ENCODE assay signal across 2 cellular contexts in the genomic region with DNA sequence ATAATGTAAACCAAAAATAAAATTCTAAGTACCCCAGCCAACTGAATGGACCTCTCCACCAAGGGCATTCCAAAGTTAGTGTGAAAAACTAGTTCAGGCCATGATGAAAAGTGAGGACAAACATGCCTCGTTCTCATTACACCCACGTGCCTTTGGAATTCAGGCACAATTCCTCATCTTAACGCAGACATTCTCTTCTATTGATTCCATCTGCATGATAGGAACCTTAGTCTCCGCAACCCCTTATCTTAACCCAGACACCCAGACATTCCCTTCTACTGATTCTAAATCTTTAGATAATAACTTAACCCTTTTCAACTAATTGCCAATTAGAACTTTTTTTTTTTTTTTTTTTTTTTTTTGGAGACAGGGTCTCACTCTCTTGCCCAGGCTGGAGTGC.
TF ChIP-seq lines count a peak whose summit lies in the region.

No MANE protein-coding gene starts in this region.

TF ChIP-seq in HEK293T, 16 proteins besides CTCF, POLR2A, EP300 and RAD21:
- TF ChIP-seq ZNF384 (IDR thresholded peaks at IDR 0.05): 0 out of 2 replicates have a peak, but pooled peaks have one; percentile 28
- no peak for TF ChIP-seq SUZ12 (IDR thresholded peaks at IDR 0.05)

TF ChIP-seq in K562, 482 proteins besides CTCF, POLR2A, EP300 and RAD21 (continues in another document):
- TF ChIP-seq ZNF780A (CRISPR knock-in tag; IDR thresholded peaks at IDR 0.05) (no peak), KAT7 (CRISPR knock-in tag; IDR thresholded peaks at IDR 0.05; ENCODE audit: borderline replicate concordance) (no peak), GATA2 (CRISPR knock-in tag; IDR thresholded peaks at IDR 0.05) (no peak), KLF16 (IDR thresholded peaks at IDR 0.05) (no peak), NFXL1 (CRISPR knock-in tag; IDR thresholded peaks at IDR 0.05) (no peak), MTA3 (IDR thresholded peaks at IDR 0.05; ENCODE audit: borderline replicate concordance) (no peak), TCF3 (CRISPR knock-in tag; IDR thresholded peaks at IDR 0.05) (0 out of 2 replicates have a peak, but pooled peaks have one; percentile 9), CAMTA2 (CRISPR knock-in tag; conservative IDR thresholded peaks at IDR 0.05) (no peak), SPI1 (IDR thresholded peaks at IDR 0.05; ENCODE audit: borderline replicate concordance, low read depth, low read length) (no peak), CBFA2T3 (IDR thresholded peaks at IDR 0.05) (peak; percentile 52), MTA2 (IDR thresholded peaks at IDR 0.05; ENCODE audit: low read depth) (no peak), U2AF2 (optimal IDR thresholded peaks at IDR 0.05; ENCODE audit: low read depth, low read length) (no peak), TRIM24 (IDR thresholded peaks at IDR 0.05) (no peak), PML (IDR thresholded peaks at IDR 0.05; ENCODE audit: low read length) (no peak), ZNF134 (CRISPR knock-in tag; conservative IDR thresholded peaks at IDR 0.05) (no peak), ZFP36 (IDR thresholded peaks at IDR 0.05; ENCODE audit: low read depth, low read length, partially characterized antibody) (no peak)
- TF ChIP-seq, protein P1, sequence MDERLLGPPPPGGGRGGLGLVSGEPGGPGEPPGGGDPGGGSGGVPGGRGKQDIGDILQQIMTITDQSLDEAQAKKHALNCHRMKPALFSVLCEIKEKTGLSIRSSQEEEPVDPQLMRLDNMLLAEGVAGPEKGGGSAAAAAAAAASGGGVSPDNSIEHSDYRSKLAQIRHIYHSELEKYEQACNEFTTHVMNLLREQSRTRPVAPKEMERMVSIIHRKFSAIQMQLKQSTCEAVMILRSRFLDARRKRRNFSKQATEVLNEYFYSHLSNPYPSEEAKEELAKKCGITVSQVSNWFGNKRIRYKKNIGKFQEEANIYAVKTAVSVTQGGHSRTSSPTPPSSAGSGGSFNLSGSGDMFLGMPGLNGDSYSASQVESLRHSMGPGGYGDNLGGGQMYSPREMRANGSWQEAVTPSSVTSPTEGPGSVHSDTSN (CRISPR knock-in tag; IDR thresholded peaks at IDR 0.05; ENCODE audit: low read depth): no peak
- TF ChIP-seq, protein P1 (tag; conservative IDR thresholded peaks at IDR 0.05; ENCODE audit: low read depth): no peak
- TF ChIP-seq, protein P2, sequence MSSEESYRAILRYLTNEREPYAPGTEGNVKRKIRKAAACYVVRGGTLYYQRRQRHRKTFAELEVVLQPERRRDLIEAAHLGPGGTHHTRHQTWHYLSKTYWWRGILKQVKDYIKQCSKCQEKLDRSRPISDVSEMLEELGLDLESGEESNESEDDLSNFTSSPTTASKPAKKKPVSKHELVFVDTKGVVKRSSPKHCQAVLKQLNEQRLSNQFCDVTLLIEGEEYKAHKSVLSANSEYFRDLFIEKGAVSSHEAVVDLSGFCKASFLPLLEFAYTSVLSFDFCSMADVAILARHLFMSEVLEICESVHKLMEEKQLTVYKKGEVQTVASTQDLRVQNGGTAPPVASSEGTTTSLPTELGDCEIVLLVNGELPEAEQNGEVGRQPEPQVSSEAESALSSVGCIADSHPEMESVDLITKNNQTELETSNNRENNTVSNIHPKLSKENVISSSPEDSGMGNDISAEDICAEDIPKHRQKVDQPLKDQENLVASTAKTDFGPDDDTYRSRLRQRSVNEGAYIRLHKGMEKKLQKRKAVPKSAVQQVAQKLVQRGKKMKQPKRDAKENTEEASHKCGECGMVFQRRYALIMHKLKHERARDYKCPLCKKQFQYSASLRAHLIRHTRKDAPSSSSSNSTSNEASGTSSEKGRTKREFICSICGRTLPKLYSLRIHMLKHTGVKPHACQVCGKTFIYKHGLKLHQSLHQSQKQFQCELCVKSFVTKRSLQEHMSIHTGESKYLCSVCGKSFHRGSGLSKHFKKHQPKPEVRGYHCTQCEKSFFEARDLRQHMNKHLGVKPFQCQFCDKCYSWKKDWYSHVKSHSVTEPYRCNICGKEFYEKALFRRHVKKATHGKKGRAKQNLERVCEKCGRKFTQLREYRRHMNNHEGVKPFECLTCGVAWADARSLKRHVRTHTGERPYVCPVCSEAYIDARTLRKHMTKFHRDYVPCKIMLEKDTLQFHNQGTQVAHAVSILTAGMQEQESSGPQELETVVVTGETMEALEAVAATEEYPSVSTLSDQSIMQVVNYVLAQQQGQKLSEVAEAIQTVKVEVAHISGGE (CRISPR knock-in tag; IDR thresholded peaks at IDR 0.05): no peak
- TF ChIP-seq, protein P3, sequence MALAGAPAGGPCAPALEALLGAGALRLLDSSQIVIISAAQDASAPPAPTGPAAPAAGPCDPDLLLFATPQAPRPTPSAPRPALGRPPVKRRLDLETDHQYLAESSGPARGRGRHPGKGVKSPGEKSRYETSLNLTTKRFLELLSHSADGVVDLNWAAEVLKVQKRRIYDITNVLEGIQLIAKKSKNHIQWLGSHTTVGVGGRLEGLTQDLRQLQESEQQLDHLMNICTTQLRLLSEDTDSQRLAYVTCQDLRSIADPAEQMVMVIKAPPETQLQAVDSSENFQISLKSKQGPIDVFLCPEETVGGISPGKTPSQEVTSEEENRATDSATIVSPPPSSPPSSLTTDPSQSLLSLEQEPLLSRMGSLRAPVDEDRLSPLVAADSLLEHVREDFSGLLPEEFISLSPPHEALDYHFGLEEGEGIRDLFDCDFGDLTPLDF (CRISPR knock-in tag; IDR thresholded peaks at IDR 0.05): no peak
- TF ChIP-seq, protein P4, sequence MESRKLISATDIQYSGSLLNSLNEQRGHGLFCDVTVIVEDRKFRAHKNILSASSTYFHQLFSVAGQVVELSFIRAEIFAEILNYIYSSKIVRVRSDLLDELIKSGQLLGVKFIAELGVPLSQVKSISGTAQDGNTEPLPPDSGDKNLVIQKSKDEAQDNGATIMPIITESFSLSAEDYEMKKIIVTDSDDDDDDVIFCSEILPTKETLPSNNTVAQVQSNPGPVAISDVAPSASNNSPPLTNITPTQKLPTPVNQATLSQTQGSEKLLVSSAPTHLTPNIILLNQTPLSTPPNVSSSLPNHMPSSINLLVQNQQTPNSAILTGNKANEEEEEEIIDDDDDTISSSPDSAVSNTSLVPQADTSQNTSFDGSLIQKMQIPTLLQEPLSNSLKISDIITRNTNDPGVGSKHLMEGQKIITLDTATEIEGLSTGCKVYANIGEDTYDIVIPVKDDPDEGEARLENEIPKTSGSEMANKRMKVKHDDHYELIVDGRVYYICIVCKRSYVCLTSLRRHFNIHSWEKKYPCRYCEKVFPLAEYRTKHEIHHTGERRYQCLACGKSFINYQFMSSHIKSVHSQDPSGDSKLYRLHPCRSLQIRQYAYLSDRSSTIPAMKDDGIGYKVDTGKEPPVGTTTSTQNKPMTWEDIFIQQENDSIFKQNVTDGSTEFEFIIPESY (CRISPR knock-in tag; IDR thresholded peaks at IDR 0.05): no peak
- TF ChIP-seq, protein P5, sequence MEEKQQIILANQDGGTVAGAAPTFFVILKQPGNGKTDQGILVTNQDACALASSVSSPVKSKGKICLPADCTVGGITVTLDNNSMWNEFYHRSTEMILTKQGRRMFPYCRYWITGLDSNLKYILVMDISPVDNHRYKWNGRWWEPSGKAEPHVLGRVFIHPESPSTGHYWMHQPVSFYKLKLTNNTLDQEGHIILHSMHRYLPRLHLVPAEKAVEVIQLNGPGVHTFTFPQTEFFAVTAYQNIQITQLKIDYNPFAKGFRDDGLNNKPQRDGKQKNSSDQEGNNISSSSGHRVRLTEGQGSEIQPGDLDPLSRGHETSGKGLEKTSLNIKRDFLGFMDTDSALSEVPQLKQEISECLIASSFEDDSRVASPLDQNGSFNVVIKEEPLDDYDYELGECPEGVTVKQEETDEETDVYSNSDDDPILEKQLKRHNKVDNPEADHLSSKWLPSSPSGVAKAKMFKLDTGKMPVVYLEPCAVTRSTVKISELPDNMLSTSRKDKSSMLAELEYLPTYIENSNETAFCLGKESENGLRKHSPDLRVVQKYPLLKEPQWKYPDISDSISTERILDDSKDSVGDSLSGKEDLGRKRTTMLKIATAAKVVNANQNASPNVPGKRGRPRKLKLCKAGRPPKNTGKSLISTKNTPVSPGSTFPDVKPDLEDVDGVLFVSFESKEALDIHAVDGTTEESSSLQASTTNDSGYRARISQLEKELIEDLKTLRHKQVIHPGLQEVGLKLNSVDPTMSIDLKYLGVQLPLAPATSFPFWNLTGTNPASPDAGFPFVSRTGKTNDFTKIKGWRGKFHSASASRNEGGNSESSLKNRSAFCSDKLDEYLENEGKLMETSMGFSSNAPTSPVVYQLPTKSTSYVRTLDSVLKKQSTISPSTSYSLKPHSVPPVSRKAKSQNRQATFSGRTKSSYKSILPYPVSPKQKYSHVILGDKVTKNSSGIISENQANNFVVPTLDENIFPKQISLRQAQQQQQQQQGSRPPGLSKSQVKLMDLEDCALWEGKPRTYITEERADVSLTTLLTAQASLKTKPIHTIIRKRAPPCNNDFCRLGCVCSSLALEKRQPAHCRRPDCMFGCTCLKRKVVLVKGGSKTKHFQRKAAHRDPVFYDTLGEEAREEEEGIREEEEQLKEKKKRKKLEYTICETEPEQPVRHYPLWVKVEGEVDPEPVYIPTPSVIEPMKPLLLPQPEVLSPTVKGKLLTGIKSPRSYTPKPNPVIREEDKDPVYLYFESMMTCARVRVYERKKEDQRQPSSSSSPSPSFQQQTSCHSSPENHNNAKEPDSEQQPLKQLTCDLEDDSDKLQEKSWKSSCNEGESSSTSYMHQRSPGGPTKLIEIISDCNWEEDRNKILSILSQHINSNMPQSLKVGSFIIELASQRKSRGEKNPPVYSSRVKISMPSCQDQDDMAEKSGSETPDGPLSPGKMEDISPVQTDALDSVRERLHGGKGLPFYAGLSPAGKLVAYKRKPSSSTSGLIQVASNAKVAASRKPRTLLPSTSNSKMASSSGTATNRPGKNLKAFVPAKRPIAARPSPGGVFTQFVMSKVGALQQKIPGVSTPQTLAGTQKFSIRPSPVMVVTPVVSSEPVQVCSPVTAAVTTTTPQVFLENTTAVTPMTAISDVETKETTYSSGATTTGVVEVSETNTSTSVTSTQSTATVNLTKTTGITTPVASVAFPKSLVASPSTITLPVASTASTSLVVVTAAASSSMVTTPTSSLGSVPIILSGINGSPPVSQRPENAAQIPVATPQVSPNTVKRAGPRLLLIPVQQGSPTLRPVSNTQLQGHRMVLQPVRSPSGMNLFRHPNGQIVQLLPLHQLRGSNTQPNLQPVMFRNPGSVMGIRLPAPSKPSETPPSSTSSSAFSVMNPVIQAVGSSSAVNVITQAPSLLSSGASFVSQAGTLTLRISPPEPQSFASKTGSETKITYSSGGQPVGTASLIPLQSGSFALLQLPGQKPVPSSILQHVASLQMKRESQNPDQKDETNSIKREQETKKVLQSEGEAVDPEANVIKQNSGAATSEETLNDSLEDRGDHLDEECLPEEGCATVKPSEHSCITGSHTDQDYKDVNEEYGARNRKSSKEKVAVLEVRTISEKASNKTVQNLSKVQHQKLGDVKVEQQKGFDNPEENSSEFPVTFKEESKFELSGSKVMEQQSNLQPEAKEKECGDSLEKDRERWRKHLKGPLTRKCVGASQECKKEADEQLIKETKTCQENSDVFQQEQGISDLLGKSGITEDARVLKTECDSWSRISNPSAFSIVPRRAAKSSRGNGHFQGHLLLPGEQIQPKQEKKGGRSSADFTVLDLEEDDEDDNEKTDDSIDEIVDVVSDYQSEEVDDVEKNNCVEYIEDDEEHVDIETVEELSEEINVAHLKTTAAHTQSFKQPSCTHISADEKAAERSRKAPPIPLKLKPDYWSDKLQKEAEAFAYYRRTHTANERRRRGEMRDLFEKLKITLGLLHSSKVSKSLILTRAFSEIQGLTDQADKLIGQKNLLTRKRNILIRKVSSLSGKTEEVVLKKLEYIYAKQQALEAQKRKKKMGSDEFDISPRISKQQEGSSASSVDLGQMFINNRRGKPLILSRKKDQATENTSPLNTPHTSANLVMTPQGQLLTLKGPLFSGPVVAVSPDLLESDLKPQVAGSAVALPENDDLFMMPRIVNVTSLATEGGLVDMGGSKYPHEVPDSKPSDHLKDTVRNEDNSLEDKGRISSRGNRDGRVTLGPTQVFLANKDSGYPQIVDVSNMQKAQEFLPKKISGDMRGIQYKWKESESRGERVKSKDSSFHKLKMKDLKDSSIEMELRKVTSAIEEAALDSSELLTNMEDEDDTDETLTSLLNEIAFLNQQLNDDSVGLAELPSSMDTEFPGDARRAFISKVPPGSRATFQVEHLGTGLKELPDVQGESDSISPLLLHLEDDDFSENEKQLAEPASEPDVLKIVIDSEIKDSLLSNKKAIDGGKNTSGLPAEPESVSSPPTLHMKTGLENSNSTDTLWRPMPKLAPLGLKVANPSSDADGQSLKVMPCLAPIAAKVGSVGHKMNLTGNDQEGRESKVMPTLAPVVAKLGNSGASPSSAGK (IDR thresholded peaks at IDR 0.05): peak; percentile 94
- TF ChIP-seq, protein P6, sequence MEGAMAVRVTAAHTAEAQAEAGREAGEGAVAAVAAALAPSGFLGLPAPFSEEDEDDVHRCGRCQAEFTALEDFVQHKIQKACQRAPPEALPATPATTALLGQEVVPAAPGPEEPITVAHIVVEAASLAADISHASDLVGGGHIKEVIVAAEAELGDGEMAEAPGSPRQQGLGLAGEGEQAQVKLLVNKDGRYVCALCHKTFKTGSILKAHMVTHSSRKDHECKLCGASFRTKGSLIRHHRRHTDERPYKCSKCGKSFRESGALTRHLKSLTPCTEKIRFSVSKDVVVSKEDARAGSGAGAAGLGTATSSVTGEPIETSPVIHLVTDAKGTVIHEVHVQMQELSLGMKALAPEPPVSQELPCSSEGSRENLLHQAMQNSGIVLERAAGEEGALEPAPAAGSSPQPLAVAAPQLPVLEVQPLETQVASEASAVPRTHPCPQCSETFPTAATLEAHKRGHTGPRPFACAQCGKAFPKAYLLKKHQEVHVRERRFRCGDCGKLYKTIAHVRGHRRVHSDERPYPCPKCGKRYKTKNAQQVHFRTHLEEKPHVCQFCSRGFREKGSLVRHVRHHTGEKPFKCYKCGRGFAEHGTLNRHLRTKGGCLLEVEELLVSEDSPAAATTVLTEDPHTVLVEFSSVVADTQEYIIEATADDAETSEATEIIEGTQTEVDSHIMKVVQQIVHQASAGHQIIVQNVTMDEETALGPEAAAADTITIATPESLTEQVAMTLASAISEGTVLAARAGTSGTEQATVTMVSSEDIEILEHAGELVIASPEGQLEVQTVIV (CRISPR knock-in tag; IDR thresholded peaks at IDR 0.05; ENCODE audit: borderline replicate concordance): no peak
- TF ChIP-seq, protein P7, sequence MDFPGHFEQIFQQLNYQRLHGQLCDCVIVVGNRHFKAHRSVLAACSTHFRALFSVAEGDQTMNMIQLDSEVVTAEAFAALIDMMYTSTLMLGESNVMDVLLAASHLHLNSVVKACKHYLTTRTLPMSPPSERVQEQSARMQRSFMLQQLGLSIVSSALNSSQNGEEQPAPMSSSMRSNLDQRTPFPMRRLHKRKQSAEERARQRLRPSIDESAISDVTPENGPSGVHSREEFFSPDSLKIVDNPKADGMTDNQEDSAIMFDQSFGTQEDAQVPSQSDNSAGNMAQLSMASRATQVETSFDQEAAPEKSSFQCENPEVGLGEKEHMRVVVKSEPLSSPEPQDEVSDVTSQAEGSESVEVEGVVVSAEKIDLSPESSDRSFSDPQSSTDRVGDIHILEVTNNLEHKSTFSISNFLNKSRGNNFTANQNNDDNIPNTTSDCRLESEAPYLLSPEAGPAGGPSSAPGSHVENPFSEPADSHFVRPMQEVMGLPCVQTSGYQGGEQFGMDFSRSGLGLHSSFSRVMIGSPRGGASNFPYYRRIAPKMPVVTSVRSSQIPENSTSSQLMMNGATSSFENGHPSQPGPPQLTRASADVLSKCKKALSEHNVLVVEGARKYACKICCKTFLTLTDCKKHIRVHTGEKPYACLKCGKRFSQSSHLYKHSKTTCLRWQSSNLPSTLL (IDR thresholded peaks at IDR 0.05): no peak
